In genomic region chr7:32891800-32892520, GRCh38 we compare ENCODE assay signal across 1 cellular context.
TF ChIP-seq lines count a peak whose summit lies in the region.

No MANE protein-coding gene starts in this region.

TF ChIP-seq in K562, 482 proteins besides CTCF, POLR2A, EP300 and RAD21 (continued from another document):
- TF ChIP-seq ARID4B (CRISPR knock-in tag; IDR thresholded peaks at IDR 0.05) (no peak), MBD2 (IDR thresholded peaks at IDR 0.05; ENCODE audit: borderline replicate concordance, low read depth) (peak; percentile 47; the same call in 1 of the 2 replicates), PRMT5 (CRISPR knock-in tag; IDR thresholded peaks at IDR 0.05) (no peak), GTF2F1 (IDR thresholded peaks at IDR 0.05; ENCODE audit: low read depth, low read length) (no peak), ZBTB2 (IDR thresholded peaks at IDR 0.05) (peak; percentile 80), HDAC3 (IDR thresholded peaks at IDR 0.05; ENCODE audit: borderline replicate concordance, partially characterized antibody) (no peak), CREB3L1 (IDR thresholded peaks at IDR 0.05; ENCODE audit: borderline replicate concordance, low read depth) (no peak), DDX20 (tag; IDR thresholded peaks at IDR 0.05; ENCODE audit: low read depth) (no peak), RBM22 (IDR thresholded peaks at IDR 0.05; ENCODE audit: low read depth, low read length, poor library complexity, severe bottlenecking) (no peak), NCOR1 (IDR thresholded peaks at IDR 0.05) (peak; percentile 15), KDM4B (IDR thresholded peaks at IDR 0.05; ENCODE audit: borderline replicate concordance in 2 of 2, low read depth in 1 of 2) (peak in 1 of 2 experiments; percentile 52; a peak in 1 of 4 replicates), SAP30 (IDR thresholded peaks at IDR 0.05; ENCODE audit: borderline replicate concordance, insufficient read depth, low read depth, low read length, poor library complexity, severe bottlenecking) (no peak), NCOA1 (IDR thresholded peaks at IDR 0.05; ENCODE audit: low read depth) (peak; percentile 50; the same call in 1 of the 2 replicates), ZNF408 (CRISPR knock-in tag; IDR thresholded peaks at IDR 0.05; ENCODE audit: low read depth) (no peak), NRF1 (conservative IDR thresholded peaks at IDR 0.05 in 1 of 2, IDR thresholded peaks at IDR 0.05 in 1 of 2) (peak; percentile 94 to 95), ZSCAN29 (IDR thresholded peaks at IDR 0.05) (no peak), ZNF785 (CRISPR knock-in tag; IDR thresholded peaks at IDR 0.05) (no peak), TCF7L2 (IDR thresholded peaks at IDR 0.05; ENCODE audit: low read depth, low read length) (no peak), ZNF584 (CRISPR knock-in tag; IDR thresholded peaks at IDR 0.05; ENCODE audit: low read depth) (no peak), BCOR (IDR thresholded peaks at IDR 0.05) (no peak), ZNF75A (CRISPR knock-in tag; IDR thresholded peaks at IDR 0.05) (no peak)
